ENCODE assay signal across 1 cellular context in genomic region chr4:75003979-75004378, GRCh38.
TF ChIP-seq lines count a peak whose summit lies in the region.

No MANE protein-coding gene starts in this region.

TF ChIP-seq in K562, 482 proteins besides CTCF, POLR2A, EP300 and RAD21 (continued from another document):
- TF ChIP-seq MYC (IDR thresholded peaks at IDR 0.05; ENCODE audit: low read depth, low read length) (no peak), MYC (CRISPR knock-in tag; IDR thresholded peaks at IDR 0.05; ENCODE audit: borderline replicate concordance, low read depth) (no peak), ZNF316 (IDR thresholded peaks at IDR 0.05) (peak; percentile 81), MAFG (tag; conservative IDR thresholded peaks at IDR 0.05) (peak; percentile 76), MAFF (IDR thresholded peaks at IDR 0.05; ENCODE audit: low read length) (peak; percentile 64), THRA (IDR thresholded peaks at IDR 0.05) (no peak), TEAD1 (CRISPR knock-in tag; IDR thresholded peaks at IDR 0.05) (no peak), MAFK (IDR thresholded peaks at IDR 0.05; ENCODE audit: low read length) (peak; percentile 67; the same call in 1 of the 2 replicates), ZSCAN29 (IDR thresholded peaks at IDR 0.05) (no peak), ZNF12 (CRISPR knock-in tag; IDR thresholded peaks at IDR 0.05) (no peak)
